9 cellular contexts compared by ENCODE assay signal in genomic region chr9:115213777-115214428, GRCh38.
DNase-seq lines count a peak whose midpoint lies in the region; ATAC-seq and FAIRE-seq lines count a peak whose summit lies in the region.
"Had no signal": no experiment of that assay in that cellular context is flagged by ENCODE, and none has a peak within 500 bp of the region (broad histone marks: within the 10 kb centered on the region; RNA-seq: fewer than 3 reads in every experiment).

No MANE protein-coding gene starts in this region.

- H3K27ac Mint-ChIP-seq in stimulated activated effector memory CD8-positive, alpha-beta T cell treated with anti-CD3 and anti-CD28 coated beads, Interleukin-12 subunit alpha, Interleukin-12 subunit beta, amount 100 ng/mL, for 72 hours = no peak overlapping the region

- DNase-seq in NCI-H748 (lab: John Stamatoyannopoulos, UW; ENCODE audit: unreplicated experiment) (peak; percentile 46), NCI-H748 treated with DMSO at 0.1 percent for 48 hours (lab: John Stamatoyannopoulos, UW) (no peak), adipocyte (ENCODE audit: low read depth) (peak; percentile 70), iPS-NIHi7 (ENCODE audit: extremely low spot score) (peak; percentile 29), urothelium cell line (ENCODE audit: low spot score) (peak; percentile 87)
- no peak for DNase-seq in effector CD8-positive, alpha-beta T cell (lab: John Stamatoyannopoulos, UW)
- DNase-seq in stimulated activated effector memory CD8-positive, alpha-beta T cell treated with anti-CD3 and anti-CD28 coated beads, Interleukin-12 subunit alpha, Interleukin-12 subunit beta, amount 100 ng/mL, for 72 hours (ENCODE audit: low spot score in 2 of 2) = no peak
- DNase-seq: SIG-M5 had no signal

- no peaks in the 10 kb centered on the region for H3K27me3 ChIP-seq in adipocyte (replicated peaks; ENCODE audit: control insufficient read depth, insufficient read depth, low read length)

- H3K36me3 Mint-ChIP-seq in stimulated activated effector memory CD8-positive, alpha-beta T cell treated with anti-CD3 and anti-CD28 coated beads, Interleukin-12 subunit alpha, Interleukin-12 subunit beta, amount 100 ng/mL, for 72 hours = no peaks in the 10 kb centered on the region

- peak; percentile 20 for FAIRE-seq in urothelium cell line (lab: Jason Lieb, UNC)

- H3K36me3 ChIP-seq in adipocyte (ENCODE audit: control insufficient read depth, insufficient read depth, low read length, severe bottlenecking) = no peaks in the 10 kb centered on the region

- no peak overlapping the region for H3K4me3 ChIP-seq in adipocyte (ENCODE audit: low read length)

- H3K4me1 Mint-ChIP-seq in stimulated activated effector memory CD8-positive, alpha-beta T cell treated with anti-CD3 and anti-CD28 coated beads, Interleukin-12 subunit alpha, Interleukin-12 subunit beta, amount 100 ng/mL, for 72 hours = peaks cover 11% of the 10 kb centered on the region

- H3K9ac ChIP-seq in adipocyte (ENCODE audit: low read length) = no peak overlapping the region

- no peak for ATAC-seq in HG02852 (IDR thresholded peaks at IDR 0.05; ENCODE audit: unreplicated experiment)
- ATAC-seq in stimulated activated effector memory CD8-positive, alpha-beta T cell treated with anti-CD3 and anti-CD28 coated beads, Interleukin-12 subunit alpha, Interleukin-12 subunit beta, amount 100 ng/mL, for 72 hours = no peak

- H3K4me1 ChIP-seq in adipocyte (ENCODE audit: control insufficient read depth, insufficient read depth, low read length) = peaks cover 51% of the 10 kb centered on the region

- H3K9me3 ChIP-seq in adipocyte (ENCODE audit: control insufficient read depth, low read length) = no peaks in the 10 kb centered on the region

- H3K4me3 Mint-ChIP-seq in stimulated activated effector memory CD8-positive, alpha-beta T cell treated with anti-CD3 and anti-CD28 coated beads, Interleukin-12 subunit alpha, Interleukin-12 subunit beta, amount 100 ng/mL, for 72 hours = no peak overlapping the region

- no peaks in the 10 kb centered on the region for H3K9me3 Mint-ChIP-seq in stimulated activated effector memory CD8-positive, alpha-beta T cell treated with anti-CD3 and anti-CD28 coated beads, Interleukin-12 subunit alpha, Interleukin-12 subunit beta, amount 100 ng/mL, for 72 hours

Comparison
In these comparisons a context has a peak if more than half of its experiments do, and no peak if none do; other contexts are left out.
1. DNase-seq: peak in NCI-H748 (single experiment), adipocyte (single experiment), iPS-NIHi7 (single experiment) and urothelium cell line (single experiment); none in NCI-H748 treated with DMSO at 0.1 percent for 48 hours (single experiment), effector CD8-positive, alpha-beta T cell (single experiment) and stimulated activated effector memory CD8-positive, alpha-beta T cell treated with anti-CD3 and anti-CD28 coated beads, Interleukin-12 subunit alpha, Interleukin-12 subunit beta, amount 100 ng/mL, for 72 hours (0 of 2).